Comparison of ENCODE assay signal across 15 cellular contexts in the genomic region with DNA sequence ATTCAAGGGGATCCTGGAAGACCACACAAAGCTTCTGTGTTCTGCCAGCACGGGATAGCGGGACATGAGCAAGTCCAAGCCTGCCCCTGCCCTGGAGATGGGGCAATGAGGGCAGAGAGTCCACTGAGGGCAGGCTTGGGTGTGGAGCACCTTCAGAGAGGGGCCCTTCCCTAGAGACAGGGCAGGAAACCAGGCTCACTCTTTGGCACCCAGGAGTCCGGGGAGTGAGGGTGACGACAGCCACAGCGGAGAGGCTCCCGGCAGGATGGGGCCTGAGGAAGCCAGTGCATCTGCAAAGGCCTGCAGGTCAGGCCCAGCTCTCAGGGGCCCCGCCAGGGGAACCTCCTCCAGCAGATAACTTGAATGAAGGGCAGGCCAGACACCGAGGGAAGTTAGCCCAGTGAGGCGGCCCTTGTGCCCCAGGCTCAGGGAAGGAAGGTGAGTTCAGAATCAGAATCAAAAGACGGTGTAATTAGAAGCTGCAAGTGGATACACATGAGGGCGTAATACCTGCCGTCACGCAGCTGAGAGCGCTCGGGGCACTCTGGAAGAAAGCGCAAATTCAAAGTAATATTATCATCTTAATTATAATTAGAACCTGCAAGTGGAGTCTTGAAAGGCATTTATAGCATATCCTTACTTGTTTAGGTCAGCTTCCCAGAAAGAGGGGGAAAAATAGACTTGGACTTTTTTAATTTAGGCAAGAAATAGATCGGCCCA.
DNase-seq lines count a peak whose midpoint lies in the region; ATAC-seq, FAIRE-seq and TF ChIP-seq lines count a peak whose summit lies in the region.
"Had no signal": no experiment of that assay in that cellular context is flagged by ENCODE, and none has a peak within 500 bp of the region (broad histone marks: within the 10 kb centered on the region; RNA-seq: fewer than 3 reads in every experiment).

No MANE protein-coding gene starts in this region.

- H3K4me2 ChIP-seq in astrocyte (ENCODE audit: low read length) = peak overlapping the region; percentile 80

- ATAC-seq in foreskin keratinocyte = peak; percentile 47
- no peak for ATAC-seq in HG03521 (IDR thresholded peaks at IDR 0.05; ENCODE audit: unreplicated experiment)
- ATAC-seq in GM18520 (IDR thresholded peaks at IDR 0.05; ENCODE audit: unreplicated experiment) = no peak
- ATAC-seq: stimulated activated memory B cell treated with anti-CD40 and anti-IgM and Interleukin-4, amounts not matched to agents 10 μg/mL and 1 μg/mL and 100 μg/mL, for 72 hours; T-cell had no signal

- H3K4me1 ChIP-seq in ACC112 (ENCODE audit: control insufficient read depth, insufficient read depth, low read length, unreplicated experiment) (peaks cover 15% of the 10 kb centered on the region), astrocyte (ENCODE audit: insufficient read depth, low read length) (peaks cover 6% of the 10 kb centered on the region), foreskin keratinocyte (peaks cover 22% of the 10 kb centered on the region)
- H3K4me1 ChIP-seq: Caco-2 had no signal

- H3K4me3 Mint-ChIP-seq in astrocyte (ENCODE audit: unreplicated experiment) = peak overlapping the region; percentile 70
- H3K4me3 Mint-ChIP-seq: activated naive CD4-positive, alpha-beta T cell treated with anti-CD3 and anti-CD28 coated beads, Interleukin-2, amount 10 ng/mL, durations not matched to agents 7 days and 5 days; stimulated activated memory B cell treated with anti-CD40 and anti-IgM and Interleukin-4, amounts not matched to agents 10 μg/mL and 1 μg/mL and 100 μg/mL, for 72 hours; T-cell had no signal

- peak overlapping the region; percentile 65 for H3K9ac ChIP-seq in astrocyte (ENCODE audit: low read length)

- H3K79me2 ChIP-seq in ACC112 (ENCODE audit: control insufficient read depth, insufficient read depth, low read length, unreplicated experiment) (no peaks in the 10 kb centered on the region), astrocyte (ENCODE audit: insufficient read depth, low read length) (no peaks in the 10 kb centered on the region)

- H3K36me3 Mint-ChIP-seq in astrocyte (ENCODE audit: low read depth, unreplicated experiment) = no peaks in the 10 kb centered on the region
- H3K36me3 Mint-ChIP-seq: activated naive CD4-positive, alpha-beta T cell treated with anti-CD3 and anti-CD28 coated beads, Interleukin-2, amount 10 ng/mL, durations not matched to agents 7 days and 5 days; stimulated activated memory B cell treated with anti-CD40 and anti-IgM and Interleukin-4, amounts not matched to agents 10 μg/mL and 1 μg/mL and 100 μg/mL, for 72 hours; T-cell had no signal

- peak overlapping the region; percentile 27; the same call in 1 of the 2 replicates for H3K4me3 ChIP-seq in ACC112 (ENCODE audit: low read depth, low read length)
- no peak overlapping the region for H3K4me3 ChIP-seq in astrocyte (ENCODE audit: insufficient read depth, low read depth, low read length)

- no peaks in the 10 kb centered on the region for H3K36me3 ChIP-seq in ACC112 (ENCODE audit: insufficient read depth, low read length)
- H3K36me3 ChIP-seq in astrocyte (ENCODE audit: insufficient read depth, low read length) = no peaks in the 10 kb centered on the region

- H3K27ac ChIP-seq in ACC112 (ENCODE audit: low read depth, low read length) (peak overlapping the region; percentile 62), astrocyte (ENCODE audit: low read depth, low read length) (peak overlapping the region; percentile 65), foreskin keratinocyte (peak overlapping the region; percentile 96)

- peaks cover 19% of the 10 kb centered on the region for H3K27me3 ChIP-seq in ACC112 (ENCODE audit: insufficient read depth, low read length)
- peaks cover 21% of the 10 kb centered on the region for H3K27me3 ChIP-seq in astrocyte (ENCODE audit: insufficient read depth, low read length)
- no peaks in the 10 kb centered on the region for H3K27me3 ChIP-seq in foreskin keratinocyte

- H3K9me3 Mint-ChIP-seq in astrocyte (ENCODE audit: unreplicated experiment) = no peaks in the 10 kb centered on the region
- H3K9me3 Mint-ChIP-seq: activated naive CD4-positive, alpha-beta T cell treated with anti-CD3 and anti-CD28 coated beads, Interleukin-2, amount 10 ng/mL, durations not matched to agents 7 days and 5 days; stimulated activated memory B cell treated with anti-CD40 and anti-IgM and Interleukin-4, amounts not matched to agents 10 μg/mL and 1 μg/mL and 100 μg/mL, for 72 hours; T-cell had no signal

- TF ChIP-seq CTCF in astrocyte (IDR thresholded peaks at IDR 0.05; ENCODE audit: insufficient read depth, low read depth, low read length) = no peak
- TF ChIP-seq CTCF in foreskin keratinocyte (conservative IDR thresholded peaks at IDR 0.05) = peak; percentile 45

- FAIRE-seq in astrocyte (lab: Jason Lieb, UNC) = no peak
- FAIRE-seq: H54 had no signal

- H2AFZ ChIP-seq in ACC112 (ENCODE audit: low read length, unreplicated experiment) = peak overlapping the region; percentile 56
- no peak overlapping the region for H2AFZ ChIP-seq in astrocyte (ENCODE audit: low read depth, low read length)

- no peaks in the 10 kb centered on the region for H3K9me3 ChIP-seq in astrocyte (ENCODE audit: insufficient read depth, low read depth, low read length)
- H3K9me3 ChIP-seq: Caco-2 had no signal

- H3K27me3 Mint-ChIP-seq in astrocyte (ENCODE audit: low read depth, unreplicated experiment) = peaks cover 13% of the 10 kb centered on the region
- H3K27me3 Mint-ChIP-seq: stimulated activated memory B cell treated with anti-CD40 and anti-IgM and Interleukin-4, amounts not matched to agents 10 μg/mL and 1 μg/mL and 100 μg/mL, for 72 hours; T-cell had no signal

- H4K20me1 ChIP-seq in astrocyte (ENCODE audit: insufficient read depth, low read length) = no peaks in the 10 kb centered on the region

- H3K27ac Mint-ChIP-seq in astrocyte (ENCODE audit: unreplicated experiment) = no peak overlapping the region
- H3K27ac Mint-ChIP-seq: activated naive CD4-positive, alpha-beta T cell treated with anti-CD3 and anti-CD28 coated beads, Interleukin-2, amount 10 ng/mL, durations not matched to agents 7 days and 5 days; stimulated activated memory B cell treated with anti-CD40 and anti-IgM and Interleukin-4, amounts not matched to agents 10 μg/mL and 1 μg/mL and 100 μg/mL, for 72 hours; T-cell had no signal

- peaks cover 8% of the 10 kb centered on the region for H3K4me1 Mint-ChIP-seq in astrocyte (ENCODE audit: low read depth, unreplicated experiment)
- H3K4me1 Mint-ChIP-seq: activated naive CD4-positive, alpha-beta T cell treated with anti-CD3 and anti-CD28 coated beads, Interleukin-2, amount 10 ng/mL, durations not matched to agents 7 days and 5 days; T-cell had no signal

- DNase-seq in astrocyte (ENCODE audit: low read depth) = no peak
- DNase-seq in foreskin keratinocyte = peak; percentile 75 to 85
- peak; percentile 22 for DNase-seq in retina
- no peak for DNase-seq in C1 segment of cervical spinal cord (lab: John Stamatoyannopoulos, UW)
- DNase-seq in stimulated activated naive CD4-positive, alpha-beta T cell (lab: John Stamatoyannopoulos, UW) = no peak
- DNase-seq: activated CD8-positive, alpha-beta memory T cell treated with anti-CD3 and anti-CD28 coated beads, Interleukin-2, amount 50 U/mL, for 48 hours; activated naive CD4-positive, alpha-beta T cell treated with anti-CD3 and anti-CD28 coated beads, Interleukin-2, amount 10 ng/mL, durations not matched to agents 7 days and 5 days; Caco-2; GF-D8; T-cell had no signal

Comparison
In these comparisons a context has a peak if more than half of its experiments do, and no peak if none do; other contexts are left out.
1. DNase-seq: peak in foreskin keratinocyte (2 of 2) and retina (single experiment); none in astrocyte (single experiment), C1 segment of cervical spinal cord (0 of 14) and stimulated activated naive CD4-positive, alpha-beta T cell (0 of 6).
2. Peak in every context shown above with its lines, with median percentiles within 50 percentile points of each other: H3K27ac ChIP-seq.